In genomic region chr17:75270966-75271232, GRCh38 we compare ENCODE assay signal across 8 cellular contexts. TPM values are rescaled to one million over a fixed set of nuclear protein-coding genes. Genes with fewer than 3 reads are reported as not detected.
A peak's percentile ranks its signal among the peaks of the same experiment; 100 is the strongest.
DNase-seq lines count a peak whose midpoint lies in the region; ATAC-seq and TF ChIP-seq lines count a peak whose summit lies in the region.

TSS of gene MIF4GD (minus strand) at chr17:75271231. CDS start at chr17:75270195, 1,036 bp downstream.

- H3K9ac ChIP-seq in HUES48 (ENCODE audit: low read depth, low read length): peak within 1 kb of the TSS; percentile 68

- H3K36me3 Mint-ChIP-seq in Caco-2 (ENCODE audit: insufficient read depth, unreplicated experiment) (peaks cover 51% of the 10 kb centered on the region), MCF 10A (ENCODE audit: insufficient read depth, unreplicated experiment) (peaks cover 31% of the 10 kb centered on the region)

- BruUV-seq in Caco-2 (replicated peaks; lab: Mats Ljungman, UMichigan): no TSS peak
- BruUV-seq in MCF 10A (replicated peaks; lab: Mats Ljungman, UMichigan): no TSS peak

- WGBS in testis, 2 donors: 0% methylated on average over 19 of the region's 39 CpGs; no CpG with 5 or more reads in 1 of the 2 donors

- POLR2A ChIA-PET in Caco-2 (lab: Charles Lee): interaction anchor here (0.6 to 4.0 kb wide), 10 partner anchors 10 to 509 kb away, joined by 3 to 48 read pairs (median 5); partner anchors contain the start of genes GGA3, GRB2, MRPS7 and NUP85
- POLR2A ChIA-PET in MCF 10A (lab: Yijun Ruan, JAX): interaction anchor here (0.6 to 6.8 kb wide), 24 partner anchors 10 to 397 kb away, joined by 3 to 142 read pairs (median 6); partner anchors contain the start of genes FDXR, GGA3, GRB2 and JPT1

- H3K4me3 Mint-ChIP-seq in Caco-2 (ENCODE audit: unreplicated experiment) (peak within 1 kb of the TSS; percentile 71), MCF 10A (ENCODE audit: unreplicated experiment) (peak within 1 kb of the TSS; percentile 76)

- H3K27ac ChIP-seq in HUES48 (ENCODE audit: low read depth, low read length) (peak within 1 kb of the TSS; percentile 80), testis (peak within 1 kb of the TSS; percentile 81 to 86)

- H3K4me3 ChIP-seq in Caco-2 (ENCODE audit: low read depth, low read length) (peak within 1 kb of the TSS; percentile 97), HUES48 (ENCODE audit: low read depth, low read length) (peak within 1 kb of the TSS; percentile 94), testis (peak within 1 kb of the TSS; percentile 73 to 78)

- no peak for ATAC-seq in left colon

- H3K4me1 Mint-ChIP-seq in Caco-2 (ENCODE audit: low read depth, unreplicated experiment): peaks cover 15% of the 10 kb centered on the region
- H3K4me1 Mint-ChIP-seq in MCF 10A (ENCODE audit: insufficient read depth, unreplicated experiment): peaks cover 23% of the 10 kb centered on the region

- H3K27ac Mint-ChIP-seq in Caco-2 (ENCODE audit: unreplicated experiment) (peak within 1 kb of the TSS; percentile 84), MCF 10A (ENCODE audit: low read depth, unreplicated experiment) (peak within 1 kb of the TSS; percentile 63)

- H3K27me3 ChIP-seq in Caco-2 (replicated peaks; ENCODE audit: control insufficient read depth, insufficient read depth, low read length): no peaks in the 10 kb centered on the region
- H3K27me3 ChIP-seq in HUES48 (ENCODE audit: control insufficient read depth, insufficient read depth, low read length): no peaks in the 10 kb centered on the region
- no peaks in the 10 kb centered on the region for H3K27me3 ChIP-seq in testis

- H3K9me3 ChIP-seq in Caco-2 (no peaks in the 10 kb centered on the region), HUES48 (ENCODE audit: control insufficient read depth, insufficient read depth, low read length) (no peaks in the 10 kb centered on the region), testis (no peaks in the 10 kb centered on the region)

- H3K9me3 Mint-ChIP-seq in Caco-2 (ENCODE audit: unreplicated experiment) (no peaks in the 10 kb centered on the region), MCF 10A (ENCODE audit: unreplicated experiment) (no peaks in the 10 kb centered on the region)

- peaks cover 14% of the 10 kb centered on the region; the same call in 1 of the 2 replicates for H3K4me1 ChIP-seq in Caco-2
- peaks cover 5% of the 10 kb centered on the region; the same call in 1 of the 2 replicates for H3K4me1 ChIP-seq in HUES48 (ENCODE audit: control insufficient read depth, insufficient read depth, low read length)
- H3K4me1 ChIP-seq in testis: peaks cover 16% of the 10 kb centered on the region

- DNase-seq in Caco-2 (no peak), MCF 10A (ENCODE audit: unreplicated experiment) (no peak), left colon (no peak), testis (no peak), NCI-H1694 (lab: John Stamatoyannopoulos, UW) (no peak), NCI-H1105 (lab: John Stamatoyannopoulos, UW) (no peak)
- no peak for DNase-seq in activated CD4-positive, alpha-beta T cell treated with anti-CD3 and anti-CD28 coated beads, Interleukin-2, amount 50 U/mL, for 1 hour

- CTCF ChIA-PET in Caco-2 (lab: Charles Lee): interaction anchor here (0.5 to 3.2 kb wide), 38 partner anchors 8 to 509 kb away, joined by 3 to 91 read pairs (median 4); partner anchors contain the start of genes GGA3, GRB2, LLGL2 and MRPS7
- CTCF ChIA-PET in MCF 10A (lab: Yijun Ruan, JAX): interaction anchor here (0.5 to 3.0 kb wide), 22 partner anchors 10 to 1742 kb away, joined by 3 to 38 read pairs (median 4); partner anchors contain the start of genes GGA3, MRPS7 and SLC25A19

- H3K36me3 ChIP-seq in Caco-2 (ENCODE audit: control insufficient read depth, insufficient read depth, low read length) (peaks cover 7% of the 10 kb centered on the region), HUES48 (ENCODE audit: control insufficient read depth, insufficient read depth, low read length) (peaks cover 33% of the 10 kb centered on the region), testis (ENCODE audit: low read depth, missing control alignments) (no peaks in the 10 kb centered on the region)

- H3K27me3 Mint-ChIP-seq in Caco-2 (ENCODE audit: insufficient read depth, unreplicated experiment) (no peaks in the 10 kb centered on the region), MCF 10A (ENCODE audit: insufficient read depth, unreplicated experiment) (no peaks in the 10 kb centered on the region)

- TF ChIP-seq POLR2A in testis (IDR thresholded peaks at IDR 0.05): no peak

- TF ChIP-seq CTCF in Caco-2 (IDR thresholded peaks at IDR 0.05; ENCODE audit: insufficient read depth in 1 of 2, low read depth in 1 of 2, low read length in 1 of 2, severe bottlenecking in 1 of 2, unreplicated experiment in 1 of 2) (no peak), MCF 10A (IDR thresholded peaks at IDR 0.05; ENCODE audit: unreplicated experiment) (no peak), testis (IDR thresholded peaks at IDR 0.05) (no peak)

- intact Hi-C loops in Caco-2 (cut with micrococcal nuclease; ENCODE audit: unreplicated experiment) (loop anchor here (1.0 to 2.0 kb wide), 3 partner anchors 18 to 141 kb away; partner anchors contain the start of genes GRB2 and SLC25A19), MCF 10A (cut with micrococcal nuclease) (loop anchor here (1.0 to 2.0 kb wide), 2 partner anchors 133 to 142 kb away; no protein-coding TSS in a partner anchor), left colon (cut with DNase I, micrococcal nuclease) (no loop called here), testis (cut with DNase I; ENCODE audit: low total_unique reads) (no loop called here)

RNA-seq across cellular contexts. Expression of gene MIF4GD, which starts in this region (rescaled TPM):
- total RNA-seq in Caco-2 (2022) (27.0 and 27.3 TPM in 2 replicates), MCF 10A (2022) (23.3 and 29.6 TPM in 2 replicates), left colon (10 to 100 TPM; 18.4 to 24.7 TPM), testis (10 to 100 TPM; 34.5 to 35.3 TPM)
- polyA plus RNA-seq in testis (ENCODE audit: insufficient read depth, low read depth, low replicate concordance): 37.1 TPM

Comparison
In these comparisons a context has a peak if more than half of its experiments do, and no peak if none do; other contexts are left out.
1. intact Hi-C loops: an anchor here in Caco-2 (1.0 to 2.0 kb wide) and MCF 10A (1.0 to 2.0 kb wide); none called in left colon and testis.